Comparison of ENCODE assay signal across 30 cellular contexts in genomic region chr16:54312502-54312991, GRCh38. TPM values are rescaled to one million over a fixed set of nuclear protein-coding genes. Genes with fewer than 3 reads are reported as not detected.
DNase-seq lines count a peak whose midpoint lies in the region; ATAC-seq, FAIRE-seq and TF ChIP-seq lines count a peak whose summit lies in the region.
"Had no signal": no experiment of that assay in that cellular context is flagged by ENCODE, and none has a peak within 500 bp of the region (broad histone marks: within the 10 kb centered on the region; RNA-seq: fewer than 3 reads in every experiment).

No MANE protein-coding gene starts in this region.

- no peak for FAIRE-seq in H1 (lab: Jason Lieb, UNC)
- FAIRE-seq: A204.1, GM12878, GM12892, GM19239 had no signal

- H4K5ac ChIP-seq in H1 (ENCODE audit: insufficient read length, low read depth, low read length), result no peak overlapping the region

- no peak overlapping the region for H3K14ac ChIP-seq in H1 (ENCODE audit: insufficient read length)
- no peak overlapping the region for H3K14ac ChIP-seq in trophoblast cell (ENCODE audit: low read length)

- intact Hi-C loops in upper lobe of right lung (cut with DNase I), result no loop called here

- no peaks in the 10 kb centered on the region for H3K79me2 ChIP-seq in H1 (ENCODE audit: control insufficient read depth in 1 of 2, insufficient read depth in 2 of 2, low read length in 2 of 2)
- no peaks in the 10 kb centered on the region for H3K79me2 ChIP-seq in trophoblast cell (ENCODE audit: control insufficient read depth, insufficient read depth, low read length, poor library complexity)

- ATAC-seq in upper lobe of right lung (peak; percentile 39), GM18505 (IDR thresholded peaks at IDR 0.05; ENCODE audit: unreplicated experiment) (no peak)
- ATAC-seq: GM12878 had no signal

- H3K9ac ChIP-seq in H1 (replicated peaks in 1 of 4; ENCODE audit: extremely low read depth in 1 of 4, low read depth in 3 of 4, low read length in 3 of 4), result no peak overlapping the region
- no peak overlapping the region for H3K9ac ChIP-seq in trophoblast cell (ENCODE audit: low read length)
- H3K9ac ChIP-seq: BLaER1 had no signal

- H2BK5ac ChIP-seq in H1 (ENCODE audit: low read depth, low read length) (no peak overlapping the region), trophoblast cell (ENCODE audit: low read depth, low read length, poor library complexity) (no peak overlapping the region)

- no peak overlapping the region for H2BK120ac ChIP-seq in H1 (replicated peaks; ENCODE audit: low read depth, low read length)
- no peak overlapping the region for H2BK120ac ChIP-seq in trophoblast cell (ENCODE audit: insufficient read depth, low read length, poor library complexity)

- TF ChIP-seq EP300 in H1 (IDR thresholded peaks at IDR 0.05; ENCODE audit: borderline replicate concordance in 1 of 2, low read depth in 2 of 2, low read length in 2 of 2), result no peak

- no peak for TF ChIP-seq CTCF in HEK293 (tag by site-specific recombination; IDR thresholded peaks at IDR 0.05)
- TF ChIP-seq CTCF in H1 (IDR thresholded peaks at IDR 0.05; ENCODE audit: control extremely low read depth in 1 of 3, insufficient read depth in 1 of 3, low read depth in 1 of 3, low read length in 3 of 3), result no peak
- no peak for TF ChIP-seq CTCF in upper lobe of right lung (IDR thresholded peaks at IDR 0.05)

- H2AK5ac ChIP-seq in H1 (ENCODE audit: low read depth, low read length) (0 out of 2 replicates have a peak overlapping the region, but pooled peaks have one; percentile 8), trophoblast cell (ENCODE audit: low read length) (no peak overlapping the region)

- WGBS in H1 (ENCODE audit: extremely low coverage in 1 of 2, insufficient coverage in 1 of 2, insufficient read length in 1 of 2, insufficient replicate concordance in 2 of 2, low coverage in 1 of 2, low lambda C conversion rate in 2 of 2, missing lambda C conversion rate in 1 of 2), 2 experiments, result 85% methylated on average over 3 of the region's 3 CpGs; no CpG with 5 or more reads in 1 of the 2 experiments
- no CpG with 5 or more reads among the region's 3 CpGs for WGBS in trophoblast cell (ENCODE audit: extremely low coverage, insufficient coverage, insufficient read length)

- no peak overlapping the region for H2BK20ac ChIP-seq in H1 (ENCODE audit: low read length)

- H3K18ac ChIP-seq in H1 (ENCODE audit: extremely low read depth, low read length) (no peak overlapping the region), trophoblast cell (ENCODE audit: low read length) (no peak overlapping the region)

- TF ChIP-seq POLR2A in H1 (IDR thresholded peaks at IDR 0.05; ENCODE audit: control extremely low read depth in 1 of 2, low read depth in 2 of 2, low read length in 2 of 2) (no peak), GM18505 (IDR thresholded peaks at IDR 0.05; ENCODE audit: borderline replicate concordance, extremely low read depth, insufficient read depth, insufficient read length) (no peak)

- H2AFZ ChIP-seq in H1 (ENCODE audit: low read length) (no peak overlapping the region), trophoblast cell (ENCODE audit: insufficient read depth, low read length, poor library complexity) (no peak overlapping the region)

- H3K79me1 ChIP-seq in H1 (ENCODE audit: low read depth, low read length) (no peaks in the 10 kb centered on the region), trophoblast cell (ENCODE audit: low read length) (no peaks in the 10 kb centered on the region)

- no peaks in the 10 kb centered on the region for H3K27me3 ChIP-seq in H1 (replicated peaks in 1 of 4; ENCODE audit: control insufficient read depth in 3 of 4, extremely low read depth in 1 of 4, insufficient read depth in 3 of 4, low read length in 3 of 4)
- no peaks in the 10 kb centered on the region for H3K27me3 ChIP-seq in trophoblast cell (ENCODE audit: insufficient read depth, low read length)
- no peaks in the 10 kb centered on the region for H3K27me3 ChIP-seq in upper lobe of right lung
- H3K27me3 ChIP-seq: BE2C, BLaER1 had no signal

- POLR2A ChIA-PET in HEK293 (lab: Yijun Ruan, JAX), result no interaction called here
- POLR2A ChIA-PET in H1 (lab: Charles Lee; ENCODE audit: partially characterized antibody), result no interaction called here

- CTCF ChIA-PET in HEK293 (lab: Yijun Ruan, JAX), result no interaction called here
- CTCF ChIA-PET in H1 (lab: Charles Lee; ENCODE audit: partially characterized antibody), result interaction anchor here (0.8 to 1.3 kb wide), 3 partner anchors 9 to 87 kb away, joined by 3 to 4 read pairs (median 3); no protein-coding TSS in a partner anchor

- no peak for TF ChIP-seq RAD21 in H1 (IDR thresholded peaks at IDR 0.05 in 1 of 2, conservative IDR thresholded peaks at IDR 0.05 in 1 of 2; ENCODE audit: low read depth in 2 of 2, low read length in 2 of 2)

- H3K4me1 ChIP-seq in HEK293 (ENCODE audit: control insufficient read depth, insufficient read depth, low read length), result no peaks in the 10 kb centered on the region
- H3K4me1 ChIP-seq in H1 (replicated peaks in 1 of 4; ENCODE audit: control insufficient read depth in 3 of 4, insufficient read depth in 4 of 4, low read length in 3 of 4), result peaks cover 0 to 2% (median 0%) of the 10 kb centered on the region in 4 experiments; a peak in 1 of 7 replicates
- no peaks in the 10 kb centered on the region for H3K4me1 ChIP-seq in trophoblast cell (ENCODE audit: control insufficient read depth in 1 of 2, insufficient read depth in 2 of 2, low read length in 2 of 2)
- H3K4me1 ChIP-seq in upper lobe of right lung, result no peaks in the 10 kb centered on the region
- H3K4me1 ChIP-seq: BE2C had no signal

- H3K4me3 ChIP-seq in HEK293 (ENCODE audit: low read depth, low read length) (no peak overlapping the region), H1 (ENCODE audit: extremely low read depth in 1 of 4, insufficient read depth in 2 of 4, low read depth in 3 of 4, low read length in 4 of 4) (no peak overlapping the region), trophoblast cell (ENCODE audit: low read depth, low read length) (no peak overlapping the region), upper lobe of right lung (no peak overlapping the region)
- H3K4me3 ChIP-seq: BLaER1, GM12878 had no signal

- H3K4me2 ChIP-seq in H1 (ENCODE audit: insufficient read depth in 1 of 2, low read depth in 2 of 2, low read length in 2 of 2) (no peak overlapping the region), trophoblast cell (ENCODE audit: low read length) (no peak overlapping the region)
- H3K4me2 ChIP-seq: BLaER1 had no signal

- DNase-seq in H1 (ENCODE audit: low read depth in 1 of 2, low spot score in 2 of 2) (no peak), trophoblast cell (no peak), upper lobe of right lung (no peak), T-helper 9 cell (no peak), NCI-H69 (lab: John Stamatoyannopoulos, UW) (no peak)
- DNase-seq: 8988T; ACHN; BE2C; C1 segment of cervical spinal cord; CD4-positive, alpha-beta memory T cell; CD4-positive, CD25-positive, alpha-beta regulatory T cell; CD8-positive, alpha-beta memory T cell; COR-L47; DMS 273 treated with DMSO at 0.1 percent for 48 hours; DMS153; DMS53; DMS79; DND-41; EL; GDM1 had no signal

- H3K36me3 ChIP-seq in HEK293 (ENCODE audit: control insufficient read depth in 2 of 2, insufficient read depth in 1 of 2, low read length in 2 of 2), result no peaks in the 10 kb centered on the region
- H3K36me3 ChIP-seq in H1 (ENCODE audit: control insufficient read depth in 2 of 4, insufficient read depth in 4 of 4, low read length in 3 of 4), result no peaks in the 10 kb centered on the region
- no peaks in the 10 kb centered on the region for H3K36me3 ChIP-seq in trophoblast cell (ENCODE audit: control insufficient read depth in 1 of 2, insufficient read depth in 2 of 2, low read length in 2 of 2)
- H3K36me3 ChIP-seq in upper lobe of right lung, result no peaks in the 10 kb centered on the region
- H3K36me3 ChIP-seq: BE2C, BLaER1 had no signal

- H4K8ac ChIP-seq in H1 (ENCODE audit: extremely low read depth, insufficient read depth, low read length) (no peak overlapping the region), trophoblast cell (ENCODE audit: low read depth, low read length) (no peak overlapping the region)

- H3K4ac ChIP-seq in H1 (replicated peaks; ENCODE audit: insufficient read length, low read depth, low read length) (no peak overlapping the region), trophoblast cell (ENCODE audit: low read depth, low read length) (no peak overlapping the region)

- H3K23me2 ChIP-seq in H1 (ENCODE audit: low read depth, low read length), result no peaks in the 10 kb centered on the region

- no peaks in the 10 kb centered on the region for H4K20me1 ChIP-seq in H1 (replicated peaks in 1 of 2; ENCODE audit: control insufficient read depth in 1 of 2, insufficient read depth in 2 of 2, low read length in 2 of 2)
- H4K20me1 ChIP-seq: BLaER1 had no signal

- no peak overlapping the region for H4K91ac ChIP-seq in H1 (replicated peaks; ENCODE audit: insufficient read length, low read length)
- H4K91ac ChIP-seq in trophoblast cell (ENCODE audit: low read depth, low read length), result no peak overlapping the region

- H3K27ac ChIP-seq in HEK293 (ENCODE audit: extremely low read depth, low read depth, low read length) (no peak overlapping the region), H1 (ENCODE audit: low read depth, low read length) (no peak overlapping the region), trophoblast cell (ENCODE audit: low read depth, low read length) (no peak overlapping the region), upper lobe of right lung (no peak overlapping the region)
- H3K27ac ChIP-seq: BLaER1 had no signal

- no peak overlapping the region for H3K23ac ChIP-seq in H1 (ENCODE audit: insufficient read length)
- H3K23ac ChIP-seq in trophoblast cell (ENCODE audit: low read length), result peak overlapping the region; percentile 91

- no peaks in the 10 kb centered on the region for H3K9me3 ChIP-seq in HEK293 (ENCODE audit: control insufficient read depth, insufficient read depth, low read depth, low read length)
- peaks cover 0 to 6% of the 10 kb centered on the region in 2 experiments; a peak in 2 of 4 replicates for H3K9me3 ChIP-seq in H1 (ENCODE audit: insufficient read depth in 2 of 2, low read depth in 1 of 2, low read length in 1 of 2)
- no peaks in the 10 kb centered on the region for H3K9me3 ChIP-seq in trophoblast cell (ENCODE audit: insufficient read depth, low read depth, low read length)
- H3K9me3 ChIP-seq in upper lobe of right lung, result no peaks in the 10 kb centered on the region
- H3K9me3 ChIP-seq: BE2C had no signal

- no peak overlapping the region for H2BK15ac ChIP-seq in H1 (ENCODE audit: low read length)

- H3K56ac ChIP-seq in H1 (replicated peaks; ENCODE audit: insufficient read length, low read depth, low read length), result no peak overlapping the region

- H4K12ac ChIP-seq in trophoblast cell (ENCODE audit: low read depth, low read length), result no peak overlapping the region

- H2BK12ac ChIP-seq in H1 (ENCODE audit: low read depth, low read length), result no peak overlapping the region
- H2BK12ac ChIP-seq in trophoblast cell (ENCODE audit: low read length), result no peak overlapping the region

RNA-seq across cellular contexts. Expression of gene IRX3, which starts 26.0 kb away (rescaled TPM):
- 1.6 and 2.9 TPM in 2 replicates for total RNA-seq in H1 (2021; fragmentation: NEBNext Ultra II Directional; extraction: Animal tissue kit (Norgen Biotek cat#: 25700))
- 0.50 and 1.7 TPM in 2 replicates for polyA plus RNA-seq in H1 (2011; rRNA removed)
- polyA plus RNA-seq in H1 (2011; cell fraction: cytosol; rRNA removed), result 1.6 TPM
- polyA plus RNA-seq in H1 (2011; cell fraction: nucleus; rRNA removed), result 1.5 TPM
- 1.2 to 1.8 TPM (median 1.5 TPM) in 4 replicates for polyA plus RNA-seq in H1 (2012, experiment 1 of 2)
- polyA plus RNA-seq in H1 (2012, experiment 2 of 2), result 1.2 TPM
- polyA plus RNA-seq in H1 (2013, experiment 1 of 2), result 1.6 TPM
- polyA plus RNA-seq in H1 (2013, experiment 2 of 2), result 2.4 TPM
- polyA minus RNA-seq in H1 (2011; rRNA and poly(A)+ RNA removed), result 0.13 TPM in 1 of 2 replicates, not detected in the other
- 2.6 TPM for polyA minus RNA-seq in H1 (2011; cell fraction: cytosol; rRNA and poly(A)+ RNA removed)
- 1.8 TPM for polyA minus RNA-seq in H1 (2011; cell fraction: nucleus; rRNA and poly(A)+ RNA removed)
- polyA plus RNA-seq in trophoblast cell (2013), result 4.3 and 4.7 TPM in 2 replicates
- total RNA-seq in upper lobe of right lung, result 89.2 TPM
- total RNA-seq: CD4-positive, alpha-beta memory T cell; CD4-positive, CD25-positive, alpha-beta regulatory T cell; CD8-positive, alpha-beta memory T cell; G401; GM12878 had no signal
- polyA plus RNA-seq: AG04450; CD14-positive monocyte; CD4-positive, alpha-beta memory T cell; CD4-positive, CD25-positive, alpha-beta regulatory T cell; CD8-positive, alpha-beta memory T cell had no signal

Comparison
In these comparisons a context has a peak if more than half of its experiments do, and no peak if none do; other contexts are left out.
1. RNA of gene IRX3, which starts 26.0 kb away (total RNA-seq): 89.2 TPM in upper lobe of right lung (single experiment); 1.6 to 2.9 TPM in H1; every median in the first group is over 10 times any median in the second.